In genomic region chr19:1248454-1249297, GRCh38 we compare ENCODE assay signal across 8 cellular contexts. TPM values are rescaled to one million over a fixed set of nuclear protein-coding genes. Genes with fewer than 3 reads are reported as not detected.
DNase-seq lines count a peak whose midpoint lies in the region; ATAC-seq and TF ChIP-seq lines count a peak whose summit lies in the region.

TSS of gene MIDN (plus strand) at chr19:1248583. CDS start at chr19:1250297, 1,714 bp downstream.

- H3K9ac ChIP-seq in BLaER1 treated with 17β-estradiol and CSF1 and Interleukin-3, amounts not matched to agents 10 nM and 100 nM: peak within 1 kb of the TSS; percentile 92 to 99 (median 98)
- H3K9ac ChIP-seq in OCI-LY1 (ENCODE audit: low read length) (peak within 1 kb of the TSS; percentile 67), subcutaneous abdominal adipose tissue (ENCODE audit: low read length in 5 of 5) (peak within 1 kb of the TSS in 4 of 5 donors; percentile 71 to 84 (median 80))

- H3F3A ChIP-seq in OCI-LY1 (ENCODE audit: insufficient read depth, low read length): no peaks in the 10 kb centered on the region

- H3K36me3 Mint-ChIP-seq in natural killer cell treated with Interleukin-12 subunit alpha and Interleukin-12 subunit beta and Interleukin-15 and Interleukin-18, amount 100 ng/mL, for 72 hours: no peaks in the 10 kb centered on the region

- H3K36me3 ChIP-seq in BLaER1 treated with 17β-estradiol and CSF1 and Interleukin-3, amounts not matched to agents 10 nM and 100 nM: peaks cover 23 to 37% (median 30%) of the 10 kb centered on the region in 11 experiments
- H3K36me3 ChIP-seq in OCI-LY1 (ENCODE audit: insufficient read depth, low read length) (peaks cover 14% of the 10 kb centered on the region), subcutaneous abdominal adipose tissue (ENCODE audit: control insufficient read depth in 5 of 5, insufficient read depth in 5 of 5, low read length in 5 of 5) (peaks cover 0 to 9% (median 6%) of the 10 kb centered on the region in 5 donors)

- peaks cover 4 to 12% of the 10 kb centered on the region in 2 donors for H3K4me1 Mint-ChIP-seq in natural killer cell treated with Interleukin-12 subunit alpha and Interleukin-12 subunit beta and Interleukin-15 and Interleukin-18, amount 100 ng/mL, for 72 hours (ENCODE audit: low read depth in 2 of 2)

- peak within 1 kb of the TSS; percentile 92 to 97 (median 95) for H3K27ac ChIP-seq in BLaER1 treated with 17β-estradiol and CSF1 and Interleukin-3, amounts not matched to agents 10 nM and 100 nM
- H3K27ac ChIP-seq in OCI-LY1 (ENCODE audit: low read depth, low read length, poor library complexity, severe bottlenecking) (peak within 1 kb of the TSS; percentile 33), subcutaneous abdominal adipose tissue (ENCODE audit: low read depth, low read length) (peak within 1 kb of the TSS; percentile 93)

- DNase-seq in activated T-helper 1 cell treated with anti-CD3 and anti-CD28 coated beads, Interleukin-2, amount 50 U/mL, for 16 hours (ENCODE audit: low read depth in 1 of 2, low spot score in 1 of 2): peak; percentile 65 to 79
- DNase-seq in fibroblast of peridontal ligament (ENCODE audit: extremely low read depth): peak; percentile 86
- DNase-seq in natural killer cell treated with Interleukin-12 subunit alpha and Interleukin-12 subunit beta and Interleukin-15 and Interleukin-18, amount 100 ng/mL, for 72 hours (ENCODE audit: low spot score): peak; percentile 90

- no peaks in the 10 kb centered on the region for H3K9me3 Mint-ChIP-seq in natural killer cell treated with Interleukin-12 subunit alpha and Interleukin-12 subunit beta and Interleukin-15 and Interleukin-18, amount 100 ng/mL, for 72 hours

- H3K79me2 ChIP-seq in OCI-LY1 (ENCODE audit: insufficient read depth, low read length): no peaks in the 10 kb centered on the region

- no peaks in the 10 kb centered on the region for H3K9me2 ChIP-seq in OCI-LY1 (ENCODE audit: low read depth, low read length)

- H3K27me3 ChIP-seq in BLaER1 treated with 17β-estradiol and CSF1 and Interleukin-3, amounts not matched to agents 10 nM and 100 nM: no peaks in the 10 kb centered on the region
- H3K27me3 ChIP-seq in OCI-LY1 (ENCODE audit: insufficient read depth, low read length) (no peaks in the 10 kb centered on the region), subcutaneous abdominal adipose tissue (ENCODE audit: control insufficient read depth in 5 of 5, insufficient read depth in 4 of 5, low read length in 5 of 5) (no peaks in the 10 kb centered on the region)

- peak within 1 kb of the TSS; percentile 92 to 100 (median 99) for H3K4me3 ChIP-seq in BLaER1 treated with 17β-estradiol and CSF1 and Interleukin-3, amounts not matched to agents 10 nM and 100 nM
- H3K4me3 ChIP-seq in OCI-LY1 (ENCODE audit: low read depth, low read length, poor library complexity, severe bottlenecking): peak within 1 kb of the TSS; percentile 66
- H3K4me3 ChIP-seq in subcutaneous abdominal adipose tissue (ENCODE audit: low read depth in 1 of 5, low read length in 5 of 5): peak within 1 kb of the TSS in 4 of 5 donors; percentile 63 to 80 (median 70)

- peaks cover 30 to 67% (median 55%) of the 10 kb centered on the region in 11 experiments for H4K20me1 ChIP-seq in BLaER1 treated with 17β-estradiol and CSF1 and Interleukin-3, amounts not matched to agents 10 nM and 100 nM
- H4K20me1 ChIP-seq in OCI-LY1 (ENCODE audit: insufficient read depth, low read length): no peaks in the 10 kb centered on the region

- peaks cover 42 to 51% (median 47%) of the 10 kb centered on the region in 10 experiments for H3K4me1 ChIP-seq in BLaER1 treated with 17β-estradiol and CSF1 and Interleukin-3, amounts not matched to agents 10 nM and 100 nM
- H3K4me1 ChIP-seq in OCI-LY1 (ENCODE audit: insufficient read depth, low read length, severe bottlenecking) (peaks cover 41% of the 10 kb centered on the region), subcutaneous abdominal adipose tissue (ENCODE audit: control insufficient read depth in 5 of 5, insufficient read depth in 5 of 5, low read length in 5 of 5) (peaks cover 2 to 55% (median 49%) of the 10 kb centered on the region in 5 donors)

- peak; percentile 77 for TF ChIP-seq CTCF in OCI-LY1 (IDR thresholded peaks at IDR 0.05; ENCODE audit: low read length)

- H3K27ac Mint-ChIP-seq in natural killer cell treated with Interleukin-12 subunit alpha and Interleukin-12 subunit beta and Interleukin-15 and Interleukin-18, amount 100 ng/mL, for 72 hours: peak within 1 kb of the TSS; percentile 29 to 56

- H3K4me3 Mint-ChIP-seq in natural killer cell treated with Interleukin-12 subunit alpha and Interleukin-12 subunit beta and Interleukin-15 and Interleukin-18, amount 100 ng/mL, for 72 hours: peak within 1 kb of the TSS; percentile 70

- no peaks in the 10 kb centered on the region for H3K27me3 Mint-ChIP-seq in natural killer cell treated with Interleukin-12 subunit alpha and Interleukin-12 subunit beta and Interleukin-15 and Interleukin-18, amount 100 ng/mL, for 72 hours

- ATAC-seq in GM19035 (IDR thresholded peaks at IDR 0.05; ENCODE audit: unreplicated experiment): peak; percentile 32
- ATAC-seq in HG03342 (IDR thresholded peaks at IDR 0.05; ENCODE audit: unreplicated experiment): peak; percentile 26
- peak; percentile 57 to 68 for ATAC-seq in natural killer cell treated with Interleukin-12 subunit alpha and Interleukin-12 subunit beta and Interleukin-15 and Interleukin-18, amount 100 ng/mL, for 72 hours

- peak within 1 kb of the TSS; percentile 78 to 96 (median 87) for H3K4me2 ChIP-seq in BLaER1 treated with 17β-estradiol and CSF1 and Interleukin-3, amounts not matched to agents 10 nM and 100 nM
- H3K4me2 ChIP-seq in OCI-LY1 (ENCODE audit: low read length): peak within 1 kb of the TSS; percentile 65

- peaks cover 0 to 5% (median 0%) of the 10 kb centered on the region in 11 experiments; a peak in 6 of 22 replicates for H3K9me3 ChIP-seq in BLaER1 treated with 17β-estradiol and CSF1 and Interleukin-3, amounts not matched to agents 10 nM and 100 nM (replicated peaks in 1 of 11)
- H3K9me3 ChIP-seq in OCI-LY1 (ENCODE audit: low read length): no peaks in the 10 kb centered on the region
- no peaks in the 10 kb centered on the region for H3K9me3 ChIP-seq in subcutaneous abdominal adipose tissue (ENCODE audit: control insufficient read depth in 5 of 5, low read length in 5 of 5)

- no peak within 1 kb of the TSS for H2AFZ ChIP-seq in OCI-LY1 (ENCODE audit: low read length)

RNA-seq across cellular contexts. Expression of gene MIDN, which starts in this region (rescaled TPM):
- 10 to 100 TPM; 85.9 to 88.3 TPM for total RNA-seq in natural killer cell treated with Interleukin-12 subunit alpha and Interleukin-12 subunit beta and Interleukin-15 and Interleukin-18, amount 100 ng/mL, for 72 hours

Comparison
In these comparisons a context has a peak if more than half of its experiments do, and no peak if none do; other contexts are left out.
1. Peak in every context shown above with its lines: DNase-seq, ATAC-seq, H3K4me3 ChIP-seq and H3K27ac ChIP-seq.
2. H3K27ac ChIP-seq: peak in every context shown above with its lines; median percentile 95 in BLaER1 treated with 17β-estradiol and CSF1 and Interleukin-3, amounts not matched to agents 10 nM and 100 nM; 93 in subcutaneous abdominal adipose tissue; 33 in OCI-LY1.